In the genomic region with DNA sequence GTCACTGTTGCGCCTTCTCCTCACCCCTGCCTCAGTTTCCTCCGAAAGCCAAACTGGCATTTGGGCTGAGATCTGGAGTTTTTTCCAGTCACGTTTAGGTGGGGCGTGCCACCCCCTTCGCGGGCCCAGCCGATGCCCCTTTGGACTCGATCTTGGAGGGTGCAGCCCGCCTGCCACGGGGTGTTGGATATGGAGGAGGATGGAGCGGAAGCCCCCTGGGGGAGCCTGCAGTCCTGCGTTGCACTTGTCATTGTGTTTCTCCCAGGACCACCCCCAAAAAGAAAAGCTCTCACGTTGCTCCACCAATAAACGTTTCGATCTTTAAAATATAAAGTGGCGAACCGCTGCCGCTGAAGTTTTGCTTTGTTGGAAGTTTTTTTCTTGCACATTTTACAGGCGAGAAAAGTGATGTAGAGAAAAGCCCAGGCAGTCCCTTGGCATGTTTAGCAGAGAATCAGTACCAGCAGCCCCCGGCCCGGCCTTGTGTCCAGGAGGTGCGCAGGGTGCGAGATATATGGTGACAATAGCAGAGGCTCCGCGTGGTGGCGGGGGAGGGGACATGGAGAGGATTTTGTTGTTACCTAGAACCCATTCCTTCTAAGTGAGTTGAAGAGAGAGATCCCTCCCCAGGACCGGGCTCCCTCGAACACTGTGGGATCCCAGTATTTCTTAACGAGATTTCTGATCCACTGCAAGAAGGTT, we compare ENCODE assay signal across 8 cellular contexts. TPM values are rescaled to one million over a fixed set of nuclear protein-coding genes. Genes with fewer than 3 reads are reported as not detected.
DNase-seq lines count a peak whose midpoint lies in the region; ATAC-seq and TF ChIP-seq lines count a peak whose summit lies in the region.

No MANE protein-coding gene starts in this region.

- H3K9me3 Mint-ChIP-seq in central memory CD8-positive, alpha-beta T cell, result no peaks in the 10 kb centered on the region
- H3K9me3 Mint-ChIP-seq in mesothelial cell of epicardium, result no peaks in the 10 kb centered on the region

- peak overlapping the region; percentile 94 for H3K27ac Mint-ChIP-seq in central memory CD8-positive, alpha-beta T cell (ENCODE audit: low read depth)
- peak overlapping the region; percentile 30 for H3K27ac Mint-ChIP-seq in mesothelial cell of epicardium

- H4K20me1 ChIP-seq in PC-3 (ENCODE audit: low read length), result no peaks in the 10 kb centered on the region

- POLR2A ChIA-PET in PC-3 (lab: Charles Lee; ENCODE audit: unreplicated experiment), result no interaction called here

- peaks cover 5% of the 10 kb centered on the region; the same call in 1 of the 2 replicates for H3K4me1 ChIP-seq in PC-3 (ENCODE audit: insufficient read depth, low read length)

- no peaks in the 10 kb centered on the region for H3K36me3 ChIP-seq in PC-3 (ENCODE audit: low read depth, low read length)

- peaks cover 9% of the 10 kb centered on the region for H3K36me3 Mint-ChIP-seq in central memory CD8-positive, alpha-beta T cell (ENCODE audit: insufficient read depth)
- no peaks in the 10 kb centered on the region for H3K36me3 Mint-ChIP-seq in mesothelial cell of epicardium

- H3K4me3 ChIP-seq in PC-3 (ENCODE audit: low read length), result peak overlapping the region; percentile 89

- H3K79me2 ChIP-seq in PC-3 (ENCODE audit: low read length), result peaks cover 32% of the 10 kb centered on the region

- peak overlapping the region; percentile 86 for H3K9ac ChIP-seq in PC-3 (ENCODE audit: low read length)

- H3K27me3 ChIP-seq in PC-3 (ENCODE audit: low read length), result no peaks in the 10 kb centered on the region

- H3K4me3 Mint-ChIP-seq in central memory CD8-positive, alpha-beta T cell, result peak overlapping the region; percentile 92
- H3K4me3 Mint-ChIP-seq in mesothelial cell of epicardium, result peak overlapping the region; percentile 85

- no peaks in the 10 kb centered on the region for H3K9me3 ChIP-seq in PC-3 (ENCODE audit: low read length)

- peak overlapping the region; percentile 92 for H3K4me2 ChIP-seq in PC-3 (ENCODE audit: low read length)

- peak overlapping the region; percentile 25; the same call in 1 of the 2 replicates for H3K27ac ChIP-seq in PC-3 (ENCODE audit: low read length)

- ATAC-seq in PC-3, result peak; percentile 11; the same call in 1 of the 2 replicates
- ATAC-seq in central memory CD8-positive, alpha-beta T cell (replicated peaks; ENCODE audit: extremely low read depth, poor library complexity, severe bottlenecking), result no peak
- no peak for ATAC-seq in HG02885 (IDR thresholded peaks at IDR 0.05; ENCODE audit: poor library complexity, unreplicated experiment)
- ATAC-seq in HG03045 (IDR thresholded peaks at IDR 0.05; ENCODE audit: unreplicated experiment), result no peak

- peak overlapping the region; percentile 88 for H2AFZ ChIP-seq in PC-3 (ENCODE audit: low read length)

- CTCF ChIA-PET in PC-3 (lab: Charles Lee), result no interaction called here

- TSS peak; percentile 54 for BruUV-seq in PC-3 (replicated peaks; lab: Mats Ljungman, UMichigan)

- no peak for TF ChIP-seq CTCF in PC-3 (conservative IDR thresholded peaks at IDR 0.05; ENCODE audit: low read depth, low read length)
- TF ChIP-seq CTCF in mesothelial cell of epicardium (IDR thresholded peaks at IDR 0.05; ENCODE audit: unreplicated experiment), result no peak

- peaks cover 61% of the 10 kb centered on the region for H3K4me1 Mint-ChIP-seq in central memory CD8-positive, alpha-beta T cell
- peaks cover 18% of the 10 kb centered on the region for H3K4me1 Mint-ChIP-seq in mesothelial cell of epicardium

- no peaks in the 10 kb centered on the region for H3K9me2 ChIP-seq in PC-3 (replicated peaks; ENCODE audit: low read length)

- intact Hi-C loops in PC-3 (cut with micrococcal nuclease), result loop anchor here (1.0 to 10.0 kb wide), 6 partner anchors 30 to 298 kb away; a partner anchor contains a TSS

- H3F3A ChIP-seq in PC-3 (ENCODE audit: low read length, unreplicated experiment), result no peaks in the 10 kb centered on the region

- DNase-seq in ELF-1 (ENCODE audit: low read depth, low spot score) (peak; percentile 60), PC-3 (no peak), mesothelial cell of epicardium (ENCODE audit: low spot score in 2 of 2, unreplicated experiment in 2 of 2) (peak; percentile 25 to 41), C1 segment of cervical spinal cord (lab: John Stamatoyannopoulos, UW) (no peak), Ammon's horn (ENCODE audit: low spot score) (no peak)
- no peak for DNase-seq in central memory CD8-positive, alpha-beta T cell (ENCODE audit: low spot score in 2 of 2)

- H3K27me3 Mint-ChIP-seq in central memory CD8-positive, alpha-beta T cell, result no peaks in the 10 kb centered on the region
- H3K27me3 Mint-ChIP-seq in mesothelial cell of epicardium (ENCODE audit: low read depth), result peaks cover 25% of the 10 kb centered on the region

RNA-seq across cellular contexts. Expression of a gene that starts 0.7 kb away (rescaled TPM):
- total RNA-seq in PC-3 (2014; rRNA removed), result 16.1 and 16.9 TPM in 2 replicates
- 34.4 to 35.8 TPM (median 34.4 TPM) in 3 replicates for total RNA-seq in mesothelial cell of epicardium

Comparison
In these comparisons a context has a peak if more than half of its experiments do, and no peak if none do; other contexts are left out.
1. DNase-seq: peak in ELF-1 (single experiment) and mesothelial cell of epicardium (2 of 2); none in PC-3 (single experiment), central memory CD8-positive, alpha-beta T cell (0 of 2), C1 segment of cervical spinal cord (0 of 14) and Ammon's horn (single experiment).